ENCODE assay signal across 9 cellular contexts in genomic region chr10:22849077-22849810, GRCh38.
DNase-seq lines count a peak whose midpoint lies in the region; ATAC-seq and TF ChIP-seq lines count a peak whose summit lies in the region.
"Had no signal": no experiment of that assay in that cellular context is flagged by ENCODE, and none has a peak within 500 bp of the region (broad histone marks: within the 10 kb centered on the region; RNA-seq: fewer than 3 reads in every experiment).

No MANE protein-coding gene starts in this region.

- no peaks in the 10 kb centered on the region for H3K27me3 ChIP-seq in Peyer's patch

- H3K9me3 ChIP-seq in Peyer's patch: no peaks in the 10 kb centered on the region

- no peak for ATAC-seq in HG03135 (IDR thresholded peaks at IDR 0.05; ENCODE audit: unreplicated experiment)

- H3K4me3 ChIP-seq in Peyer's patch (no peak overlapping the region), fibroblast of mammary gland (ENCODE audit: control insufficient read depth, low read depth, low read length) (no peak overlapping the region)

- no peaks in the 10 kb centered on the region for H3K36me3 ChIP-seq in Peyer's patch

- no peaks in the 10 kb centered on the region for H3K4me1 ChIP-seq in Peyer's patch

- peaks cover 12% of the 10 kb centered on the region for H3K4me1 Mint-ChIP-seq in nephron progenitor cell

- peaks cover 5% of the 10 kb centered on the region for H3K27me3 Mint-ChIP-seq in nephron progenitor cell (ENCODE audit: low read depth, poor library complexity)

- no peaks in the 10 kb centered on the region for H3K9me3 Mint-ChIP-seq in nephron progenitor cell

- H3K27ac ChIP-seq in 22Rv1 (peak overlapping the region; percentile 34), Peyer's patch (peak overlapping the region in 3 of 4 donors; percentile 49 to 65 (median 58))
- H3K27ac ChIP-seq: HL-60 had no signal

- no peak for TF ChIP-seq POLR2A in Peyer's patch (IDR thresholded peaks at IDR 0.05)

- H3K4me3 Mint-ChIP-seq in nephron progenitor cell: no peak overlapping the region

- H3K27ac Mint-ChIP-seq in nephron progenitor cell: peak overlapping the region; percentile 59

- DNase-seq in Peyer's patch: peak in 2 of 3 donors; percentile 26 to 77
- peak; percentile 42 for DNase-seq in fibroblast of mammary gland (ENCODE audit: low read depth)
- no peak for DNase-seq in nephron progenitor cell
- no peak for DNase-seq in NOMO-1 (lab: John Stamatoyannopoulos, UW; ENCODE audit: unreplicated experiment in 2 of 2)
- DNase-seq in activated effector memory CD4-positive, alpha-beta T cell treated with Interleukin-2 at 50 U/mL for 16 hours: no peak
- no peak for DNase-seq in NCI-H1436 treated with DMSO at 0.1 percent for 48 hours (lab: John Stamatoyannopoulos, UW)

- no peaks in the 10 kb centered on the region for H3K36me3 Mint-ChIP-seq in nephron progenitor cell (ENCODE audit: low read depth)

- TF ChIP-seq CTCF in 22Rv1 (IDR thresholded peaks at IDR 0.05): no peak
- TF ChIP-seq CTCF in Peyer's patch (IDR thresholded peaks at IDR 0.05): no peak
- TF ChIP-seq CTCF in fibroblast of mammary gland (conservative IDR thresholded peaks at IDR 0.05; ENCODE audit: control insufficient read depth, insufficient read depth, low read depth, low read length): no peak
- no peak for TF ChIP-seq CTCF in nephron progenitor cell (IDR thresholded peaks at IDR 0.05)

Comparison
In these comparisons a context has a peak if more than half of its experiments do, and no peak if none do; other contexts are left out.
1. DNase-seq: peak in Peyer's patch (2 of 3) and fibroblast of mammary gland (single experiment); none in nephron progenitor cell (single experiment), NOMO-1 (0 of 2), activated effector memory CD4-positive, alpha-beta T cell treated with Interleukin-2 at 50 U/mL for 16 hours (single experiment) and NCI-H1436 treated with DMSO at 0.1 percent for 48 hours (single experiment).